1 cellular context compared by ENCODE assay signal in genomic region chr7:68417659-68418058, GRCh38.
TF ChIP-seq lines count a peak whose summit lies in the region.

No MANE protein-coding gene starts in this region.

TF ChIP-seq in K562, 482 proteins besides CTCF, POLR2A, EP300 and RAD21:
- TF ChIP-seq ZNF445 (CRISPR knock-in tag; IDR thresholded peaks at IDR 0.05; ENCODE audit: low read depth) (no peak), KHSRP (IDR thresholded peaks at IDR 0.05) (no peak), ZNF12 (CRISPR knock-in tag; IDR thresholded peaks at IDR 0.05) (no peak)
TF ChIP-seq in K562: peak in this region for 0.
